In genomic region chr6:47552319-47552718, GRCh38 we compare ENCODE assay signal across 28 cellular contexts.
"Had no signal": no experiment of that assay in that cellular context is flagged by ENCODE, and none has a peak within 500 bp of the region (broad histone marks: within the 10 kb centered on the region; RNA-seq: fewer than 3 reads in every experiment).

No MANE protein-coding gene starts in this region.

- H3K4me1 Mint-ChIP-seq: nephron, neural progenitor cell had no signal

- H3K4me3 Mint-ChIP-seq: naive thymus-derived CD4-positive, alpha-beta T cell; nephron; neural progenitor cell; stimulated activated effector memory CD8-positive, alpha-beta T cell treated with anti-CD3 and anti-CD28 coated beads, Interleukin-12 subunit alpha, Interleukin-12 subunit beta, amount 100 ng/mL, for 72 hours; stimulated activated naive B cell treated with anti-CD40 and anti-IgM and Interleukin-4, amounts not matched to agents 10 μg/mL and 1 μg/mL and 100 μg/mL, for 72 hours had no signal

- H2AFZ ChIP-seq: neural progenitor cell, parathyroid adenoma had no signal

- FAIRE-seq: small intestine, urothelium cell line had no signal

- H3K4me2 ChIP-seq: neural progenitor cell had no signal

- ATAC-seq: naive thymus-derived CD4-positive, alpha-beta T cell; psoas muscle; right cardiac atrium; right lobe of liver; stimulated activated effector memory CD8-positive, alpha-beta T cell treated with anti-CD3 and anti-CD28 coated beads, Interleukin-12 subunit alpha, Interleukin-12 subunit beta, amount 100 ng/mL, for 72 hours; stimulated activated naive B cell treated with anti-CD40 and anti-IgM and Interleukin-4, amounts not matched to agents 10 μg/mL and 1 μg/mL and 100 μg/mL, for 72 hours had no signal

- H3K9me3 ChIP-seq: ovary, psoas muscle, right lobe of liver, sigmoid colon, stomach, thoracic aorta, thyroid gland, upper lobe of left lung, vagina had no signal

- H3K36me3 ChIP-seq: ovary, right lobe of liver, thoracic aorta, thyroid gland had no signal

- H3K4me3 ChIP-seq: neural progenitor cell, ovary, psoas muscle, right lobe of liver, sigmoid colon, stomach, thoracic aorta, thyroid gland, tibial nerve, upper lobe of left lung, vagina had no signal

- DNase-seq: naive thymus-derived CD4-positive, alpha-beta T cell; occipital lobe; ovary; posterior cingulate gyrus; psoas muscle; right cardiac atrium; right lobe of liver; sigmoid colon; small intestine; stimulated activated CD4-positive, alpha-beta T cell treated with anti-CD3 and anti-CD28 coated beads, Interleukin-15, amount 100 ng/mL, for 24 hours; stimulated activated CD4-positive, alpha-beta T cell treated with anti-CD3 and anti-CD28 coated beads, Interleukin-2, amount 100 ng/mL, for 24 hours; stimulated activated CD4-positive, alpha-beta T cell treated with anti-CD3 and anti-CD28 coated beads, Interleukin-2, amount 100 ng/mL, for 48 hours; stimulated activated CD4-positive, alpha-beta T cell treated with anti-CD3 and anti-CD28 coated beads, Interleukin-4, amount 100 ng/mL, for 24 hours; stimulated activated naive B cell treated with anti-CD40 and anti-IgM and Interleukin-4, amounts not matched to agents 10 μg/mL and 1 μg/mL and 100 μg/mL, for 72 hours; stimulated activated naive CD4-positive, alpha-beta T cell treated with Interleukin-2 at 50 U/mL for 16 hours; stomach; thyroid gland; trophoblast cell; upper lobe of left lung had no signal

- H3K27me3 ChIP-seq: neural progenitor cell, ovary, right lobe of liver, sigmoid colon, stomach, thyroid gland, tibial nerve, upper lobe of left lung, vagina had no signal

- H3K9ac ChIP-seq: neural progenitor cell, parathyroid adenoma had no signal

- H3K27ac ChIP-seq: neural progenitor cell, ovary, parathyroid adenoma, psoas muscle, right lobe of liver, sigmoid colon, stomach, thoracic aorta, thyroid gland, tibial nerve, upper lobe of left lung, vagina had no signal

- H3K79me2 ChIP-seq: parathyroid adenoma had no signal

- H3K27me3 Mint-ChIP-seq: naive thymus-derived CD4-positive, alpha-beta T cell; progenitor cell of endocrine pancreas; stimulated activated naive B cell treated with anti-CD40 and anti-IgM and Interleukin-4, amounts not matched to agents 10 μg/mL and 1 μg/mL and 100 μg/mL, for 72 hours had no signal

- H3K27ac Mint-ChIP-seq: nephron; neural progenitor cell; stimulated activated effector memory CD8-positive, alpha-beta T cell treated with anti-CD3 and anti-CD28 coated beads, Interleukin-12 subunit alpha, Interleukin-12 subunit beta, amount 100 ng/mL, for 72 hours; stimulated activated naive B cell treated with anti-CD40 and anti-IgM and Interleukin-4, amounts not matched to agents 10 μg/mL and 1 μg/mL and 100 μg/mL, for 72 hours had no signal

- H3K4me1 ChIP-seq: neural progenitor cell, parathyroid adenoma, psoas muscle, right lobe of liver, sigmoid colon, stomach, thyroid gland, tibial nerve, upper lobe of left lung, vagina had no signal
